Comparison of ENCODE assay signal across 10 cellular contexts in genomic region chr4:78613522-78614311, GRCh38.
A peak's percentile ranks its signal among the peaks of the same experiment; 100 is the strongest.
DNase-seq lines count a peak whose midpoint lies in the region; ATAC-seq and TF ChIP-seq lines count a peak whose summit lies in the region.
"Had no signal": no experiment of that assay in that cellular context is flagged by ENCODE, and none has a peak within 500 bp of the region (broad histone marks: within the 10 kb centered on the region; RNA-seq: fewer than 3 reads in every experiment).

No MANE protein-coding gene starts in this region.

- TF ChIP-seq CTCF in foreskin fibroblast (IDR thresholded peaks at IDR 0.05; ENCODE audit: low read depth, low read length) (no peak), suprapubic skin (IDR thresholded peaks at IDR 0.05) (no peak), PC-9 (conservative IDR thresholded peaks at IDR 0.05) (no peak)

- POLR2A ChIA-PET in PC-9 (lab: Charles Lee; ENCODE audit: unreplicated experiment): no interaction called here

- no peak for TF ChIP-seq POLR2A in suprapubic skin (IDR thresholded peaks at IDR 0.05)

- no peak overlapping the region for H2AFZ ChIP-seq in PC-9

- CTCF ChIA-PET in PC-9 (lab: Charles Lee): no interaction called here

- H3K9me2 ChIP-seq in PC-9 (ENCODE audit: insufficient read depth): no peaks in the 10 kb centered on the region

- H3K36me3 Mint-ChIP-seq in T-helper 17 cell (ENCODE audit: low read depth): no peaks in the 10 kb centered on the region

- 65% methylated on average over 7 of the region's 7 CpGs for WGBS in suprapubic skin

- no peak overlapping the region for H3K4me3 ChIP-seq in BLaER1 treated with 17β-estradiol and CSF1 and Interleukin-3, amounts not matched to agents 10 nM and 100 nM
- no peak overlapping the region for H3K4me3 ChIP-seq in foreskin fibroblast (ENCODE audit: low read depth in 1 of 2, low read length in 2 of 2)
- H3K4me3 ChIP-seq in suprapubic skin: no peak overlapping the region
- no peak overlapping the region for H3K4me3 ChIP-seq in PC-9

- ATAC-seq in GM18909 (IDR thresholded peaks at IDR 0.05; ENCODE audit: poor library complexity, unreplicated experiment): peak; percentile 84
- ATAC-seq in HG02973 (IDR thresholded peaks at IDR 0.05; ENCODE audit: unreplicated experiment): peak; percentile 72
- peak; percentile 23 for ATAC-seq in T-helper 17 cell

- peaks cover 53 to 97% (median 69%) of the 10 kb centered on the region in 10 experiments for H3K4me1 ChIP-seq in BLaER1 treated with 17β-estradiol and CSF1 and Interleukin-3, amounts not matched to agents 10 nM and 100 nM
- H3K4me1 ChIP-seq in suprapubic skin (peaks cover 4% of the 10 kb centered on the region), PC-9 (replicated peaks; ENCODE audit: insufficient read depth) (no peaks in the 10 kb centered on the region)

- H3K4me1 Mint-ChIP-seq in T-helper 17 cell: peaks cover 9% of the 10 kb centered on the region

- H4K20me1 ChIP-seq in BLaER1 treated with 17β-estradiol and CSF1 and Interleukin-3, amounts not matched to agents 10 nM and 100 nM: no peaks in the 10 kb centered on the region
- H4K20me1 ChIP-seq in PC-9 (ENCODE audit: insufficient read depth): no peaks in the 10 kb centered on the region

- H3K4me2 ChIP-seq in BLaER1 treated with 17β-estradiol and CSF1 and Interleukin-3, amounts not matched to agents 10 nM and 100 nM: peak overlapping the region; percentile 50 to 84 (median 72)
- H3K4me2 ChIP-seq in PC-9: no peak overlapping the region

- H3K27me3 Mint-ChIP-seq in T-helper 17 cell: peaks cover 7% of the 10 kb centered on the region

- H3K36me3 ChIP-seq in BLaER1 treated with 17β-estradiol and CSF1 and Interleukin-3, amounts not matched to agents 10 nM and 100 nM: no peaks in the 10 kb centered on the region
- H3K36me3 ChIP-seq in suprapubic skin (no peaks in the 10 kb centered on the region), PC-9 (ENCODE audit: low read depth) (no peaks in the 10 kb centered on the region)

- DNase-seq in T-helper 17 cell (no peak), foreskin fibroblast (no peak), suprapubic skin (ENCODE audit: low spot score in 2 of 2) (no peak), PC-9 (no peak), Kasumi-1 (lab: John Stamatoyannopoulos, UW) (no peak)
- DNase-seq: EL, NCI-H1930 had no signal

- no peaks in the 10 kb centered on the region for H3F3A ChIP-seq in PC-9 (ENCODE audit: insufficient read depth, low read depth)

- peak overlapping the region in 6 of 11 experiments; percentile 3 to 44 (median 22); a peak in 5 of 22 replicates for H3K9ac ChIP-seq in BLaER1 treated with 17β-estradiol and CSF1 and Interleukin-3, amounts not matched to agents 10 nM and 100 nM

- peak overlapping the region; percentile 9 to 79 (median 41); a peak in 17 of 22 replicates for H3K27ac ChIP-seq in BLaER1 treated with 17β-estradiol and CSF1 and Interleukin-3, amounts not matched to agents 10 nM and 100 nM
- H3K27ac ChIP-seq in suprapubic skin (no peak overlapping the region), PC-9 (no peak overlapping the region)

- BruUV-seq in PC-9 (replicated peaks; lab: Mats Ljungman, UMichigan): no TSS peak

- peak overlapping the region; percentile 80 for H3K27ac Mint-ChIP-seq in T-helper 17 cell

- H3K9me3 ChIP-seq in BLaER1 treated with 17β-estradiol and CSF1 and Interleukin-3, amounts not matched to agents 10 nM and 100 nM (replicated peaks in 1 of 11): no peaks in the 10 kb centered on the region
- H3K9me3 ChIP-seq in T-helper 17 cell (ENCODE audit: control insufficient read depth, low read length, poor library complexity, severe bottlenecking) (no peaks in the 10 kb centered on the region), suprapubic skin (no peaks in the 10 kb centered on the region), PC-9 (ENCODE audit: insufficient read depth, low read depth) (no peaks in the 10 kb centered on the region)

- H3K4me3 Mint-ChIP-seq in T-helper 17 cell: no peak overlapping the region

- H3K79me2 ChIP-seq in PC-9 (ENCODE audit: low read depth): no peaks in the 10 kb centered on the region

- TF ChIP-seq EP300 in suprapubic skin (IDR thresholded peaks at IDR 0.05): no peak

- intact Hi-C loops in PC-9 (cut with micrococcal nuclease; ENCODE audit: unreplicated experiment): loop anchor here (2.0 to 5.0 kb wide), 2 partner anchors 55 to 164 kb away; partner anchors contain the start of gene BMP2K

- H3K27me3 ChIP-seq in BLaER1 treated with 17β-estradiol and CSF1 and Interleukin-3, amounts not matched to agents 10 nM and 100 nM: no peaks in the 10 kb centered on the region
- H3K27me3 ChIP-seq in suprapubic skin (no peaks in the 10 kb centered on the region), PC-9 (ENCODE audit: insufficient read depth, low read depth) (no peaks in the 10 kb centered on the region)

Comparison
In these comparisons a context has a peak if more than half of its experiments do, and no peak if none do; other contexts are left out.
1. H3K27ac ChIP-seq: peak in BLaER1 treated with 17β-estradiol and CSF1 and Interleukin-3, amounts not matched to agents 10 nM and 100 nM (11 of 11); none in suprapubic skin (single experiment) and PC-9 (single experiment).
2. ATAC-seq: peak in every context shown above with its lines; median percentile 84 in GM18909; 72 in HG02973; 23 in T-helper 17 cell.